ENCODE assay signal across 18 cellular contexts in genomic region chr7:17624379-17624778, GRCh38.
DNase-seq lines count a peak whose midpoint lies in the region; ATAC-seq and TF ChIP-seq lines count a peak whose summit lies in the region.
"Had no signal": no experiment of that assay in that cellular context is flagged by ENCODE, and none has a peak within 500 bp of the region (broad histone marks: within the 10 kb centered on the region; RNA-seq: fewer than 3 reads in every experiment).

No MANE protein-coding gene starts in this region.

- BruUV-seq in PC-3 (replicated peaks; lab: Mats Ljungman, UMichigan): no TSS peak

- H3K9me2 ChIP-seq in PC-3 (replicated peaks; ENCODE audit: low read length): no peaks in the 10 kb centered on the region

- H3K4me1 ChIP-seq in PC-3 (ENCODE audit: insufficient read depth, low read length) (peaks cover 46% of the 10 kb centered on the region), skeletal muscle satellite cell (ENCODE audit: control insufficient read depth, insufficient read depth, low read length) (peaks cover 29% of the 10 kb centered on the region)

- peak overlapping the region; percentile 73 for H3K27ac ChIP-seq in PC-3 (ENCODE audit: low read length)
- peak overlapping the region; percentile 6 for H3K27ac ChIP-seq in epithelial cell of prostate
- H3K27ac ChIP-seq: C4-2B had no signal

- no peaks in the 10 kb centered on the region for H3F3A ChIP-seq in PC-3 (ENCODE audit: low read length, unreplicated experiment)

- CTCF ChIA-PET in PC-3 (lab: Charles Lee): no interaction called here

- peak; percentile 49 for DNase-seq in HT-29 (ENCODE audit: low spot score)
- no peak for DNase-seq in PC-3
- DNase-seq in epithelial cell of prostate (ENCODE audit: low read depth, low spot score): no peak
- DNase-seq in NCI-H1092 treated with DMSO at 0.1 percent for 48 hours (lab: John Stamatoyannopoulos, UW): no peak
- DNase-seq in putamen (ENCODE audit: low spot score): no peak
- DNase-seq: AML-193; H7; NCI-H1436; NCI-H2029; NCI-H345; NCI-H526 treated with DMSO at 0.1 percent for 48 hours; NK-92 treated with Interleukin-12 subunit alpha and Interleukin-12 subunit beta, amount 100 ng/mL, for 24 hours; Right ventricle myocardium superior had no signal

- H3K9me3 ChIP-seq in PC-3 (ENCODE audit: low read length) (no peaks in the 10 kb centered on the region), skeletal muscle satellite cell (replicated peaks; ENCODE audit: low read length) (no peaks in the 10 kb centered on the region)

- no peak overlapping the region for H2AFZ ChIP-seq in PC-3 (ENCODE audit: low read length)

- intact Hi-C loops in PC-3 (cut with micrococcal nuclease): loop anchor here (2.0 kb wide), 1 partner anchor 24 kb away; no protein-coding TSS in a partner anchor

- no peaks in the 10 kb centered on the region for H3K79me2 ChIP-seq in PC-3 (ENCODE audit: low read length)

- H3K4me3 ChIP-seq in PC-3 (ENCODE audit: low read length) (no peak overlapping the region), skeletal muscle satellite cell (ENCODE audit: low read length) (no peak overlapping the region)
- H3K4me3 ChIP-seq: K562 had no signal

- H4K20me1 ChIP-seq in PC-3 (ENCODE audit: low read length): no peaks in the 10 kb centered on the region

- POLR2A ChIA-PET in PC-3 (lab: Charles Lee; ENCODE audit: unreplicated experiment): no interaction called here

- ATAC-seq in PC-3 (peak; percentile 19; the same call in 1 of the 2 replicates), HG02970 (IDR thresholded peaks at IDR 0.05; ENCODE audit: low FRiP score, unreplicated experiment) (no peak), HG03521 (IDR thresholded peaks at IDR 0.05; ENCODE audit: unreplicated experiment) (no peak)
- ATAC-seq: K562 had no signal

- no peak for TF ChIP-seq CTCF in PC-3 (conservative IDR thresholded peaks at IDR 0.05; ENCODE audit: low read depth, low read length)

- H3K27me3 ChIP-seq in PC-3 (ENCODE audit: low read length) (no peaks in the 10 kb centered on the region), skeletal muscle satellite cell (ENCODE audit: control insufficient read depth, insufficient read depth, low read length) (no peaks in the 10 kb centered on the region)

- H3K4me2 ChIP-seq in PC-3 (ENCODE audit: low read length): peak overlapping the region; percentile 71; the same call in 1 of the 2 replicates
- no peak overlapping the region for H3K4me2 ChIP-seq in skeletal muscle satellite cell (ENCODE audit: low read length)

- H3K36me3 ChIP-seq in PC-3 (ENCODE audit: low read depth, low read length): no peaks in the 10 kb centered on the region
- no peaks in the 10 kb centered on the region for H3K36me3 ChIP-seq in skeletal muscle satellite cell (ENCODE audit: insufficient read depth, low read length)

- H3K9ac ChIP-seq in PC-3 (ENCODE audit: low read length) (no peak overlapping the region), skeletal muscle satellite cell (ENCODE audit: low read depth, low read length) (peak overlapping the region; percentile 6)
